In genomic region chr17:60390223-60390622, GRCh38 we compare ENCODE assay signal across 8 cellular contexts. TPM values are rescaled to one million over a fixed set of nuclear protein-coding genes. Genes with fewer than 3 reads are reported as not detected.
DNase-seq lines count a peak whose midpoint lies in the region; ATAC-seq and TF ChIP-seq lines count a peak whose summit lies in the region.

No MANE protein-coding gene starts in this region.

- H3K36me3 Mint-ChIP-seq in CD14-positive monocyte: peaks cover 0 to under 1% of the 10 kb centered on the region in 2 donors

- H2BK120ac ChIP-seq in mesenchymal stem cell (ENCODE audit: low read depth, low read length): no peak overlapping the region

- no peak overlapping the region for H2BK15ac ChIP-seq in mesenchymal stem cell (ENCODE audit: low read depth, poor library complexity, severe bottlenecking)

- ATAC-seq in body of pancreas (no peak), HG03045 (IDR thresholded peaks at IDR 0.05; ENCODE audit: unreplicated experiment) (no peak), HG03354 (IDR thresholded peaks at IDR 0.05; ENCODE audit: poor library complexity, severe bottlenecking, unreplicated experiment) (no peak)

- H3K27ac ChIP-seq in KOPT-K1 (ENCODE audit: low read depth, low read length, poor library complexity, severe bottlenecking) (peak overlapping the region; percentile 99), body of pancreas (peak overlapping the region; percentile 42 to 98 (median 93)), mesenchymal stem cell (ENCODE audit: low read length, poor library complexity, severe bottlenecking) (no peak overlapping the region)

- H3K4ac ChIP-seq in mesenchymal stem cell (ENCODE audit: low read depth in 1 of 2, low read length in 2 of 2): no peak overlapping the region

- H3K4me1 Mint-ChIP-seq in CD14-positive monocyte: peaks cover 74% of the 10 kb centered on the region

- H3K36me3 ChIP-seq in KOPT-K1 (ENCODE audit: insufficient read depth, low read length) (no peaks in the 10 kb centered on the region), body of pancreas (replicated peaks in 1 of 2; ENCODE audit: insufficient read depth in 1 of 2, low read depth in 2 of 2) (no peaks in the 10 kb centered on the region), mesenchymal stem cell (ENCODE audit: control insufficient read depth in 1 of 2, insufficient read depth in 2 of 2, low read depth in 1 of 2, low read length in 2 of 2) (peaks cover 0 to 4% of the 10 kb centered on the region in 2 experiments)

- H3K23ac ChIP-seq in mesenchymal stem cell (ENCODE audit: low read length in 2 of 2): no peak overlapping the region

- peak overlapping the region; percentile 98 to 100 (median 99) for H3K27ac Mint-ChIP-seq in CD14-positive monocyte

- H3K18ac ChIP-seq in mesenchymal stem cell (ENCODE audit: low read depth in 1 of 2, low read length in 2 of 2): no peak overlapping the region

- no peak overlapping the region for H2BK5ac ChIP-seq in mesenchymal stem cell (ENCODE audit: low read depth, low read length, poor library complexity, severe bottlenecking)

- no peak overlapping the region for H3K4me2 ChIP-seq in mesenchymal stem cell (ENCODE audit: low read length, poor library complexity, severe bottlenecking)

- H3K9me3 ChIP-seq in KOPT-K1 (ENCODE audit: insufficient read depth, low read length, poor library complexity, severe bottlenecking) (no peaks in the 10 kb centered on the region), body of pancreas (no peaks in the 10 kb centered on the region), mesenchymal stem cell (ENCODE audit: control insufficient read depth, low read length) (no peaks in the 10 kb centered on the region)

- no peak overlapping the region for H3K14ac ChIP-seq in mesenchymal stem cell (ENCODE audit: low read length in 2 of 2)

- TF ChIP-seq CTCF in CD14-positive monocyte (IDR thresholded peaks at IDR 0.05) (no peak), body of pancreas (IDR thresholded peaks at IDR 0.05) (no peak)

- H3K4me3 ChIP-seq in body of pancreas (no peak overlapping the region), mesenchymal stem cell (ENCODE audit: insufficient read depth in 1 of 2, low read depth in 1 of 2, low read length in 2 of 2) (peak overlapping the region in 1 of 2 experiments; percentile 94)

- no peak overlapping the region for H2AK5ac ChIP-seq in mesenchymal stem cell (ENCODE audit: low read length, severe bottlenecking)

- no peak for TF ChIP-seq POLR2A in body of pancreas (IDR thresholded peaks at IDR 0.05)

- no peak overlapping the region for H2AFZ ChIP-seq in mesenchymal stem cell (ENCODE audit: low read depth, low read length)

- H4K91ac ChIP-seq in mesenchymal stem cell (ENCODE audit: low read length): no peak overlapping the region

- H3K4me1 ChIP-seq in body of pancreas: peaks cover 37% of the 10 kb centered on the region
- H3K4me1 ChIP-seq in mesenchymal stem cell (ENCODE audit: control insufficient read depth, insufficient read depth, low read depth, low read length): peaks cover 4% of the 10 kb centered on the region

- peak overlapping the region; percentile 97 for H3K9ac ChIP-seq in mesenchymal stem cell (ENCODE audit: low read length)

- peaks cover 0 to 1% (median 0%) of the 10 kb centered on the region in 3 donors for H3K27me3 Mint-ChIP-seq in CD14-positive monocyte (ENCODE audit: low read depth in 3 of 3)

- peak overlapping the region; percentile 97 to 99 for H3K4me3 Mint-ChIP-seq in CD14-positive monocyte

- H4K8ac ChIP-seq in mesenchymal stem cell (ENCODE audit: low read length): no peak overlapping the region

- WGBS in body of pancreas, 2 donors: 47 to 52% methylated on average over 1 of the region's 1 CpG
- no CpG with 5 or more reads among the region's 1 CpG for WGBS in mesenchymal stem cell

- H3K27me3 ChIP-seq in body of pancreas: no peaks in the 10 kb centered on the region
- H3K27me3 ChIP-seq in mesenchymal stem cell (ENCODE audit: control insufficient read depth in 1 of 2, insufficient read depth in 1 of 2, low read length in 2 of 2): no peaks in the 10 kb centered on the region

- peak; percentile 63 for DNase-seq in CD14-positive monocyte (ENCODE audit: low spot score)
- peak in 2 of 4 donors; percentile 15 to 23 for DNase-seq in body of pancreas
- DNase-seq in mesenchymal stem cell: peak; percentile 39
- no peak for DNase-seq in NCI-H345 (lab: John Stamatoyannopoulos, UW)
- DNase-seq in T1000 (lab: John Stamatoyannopoulos, UW): no peak

- intact Hi-C loops in CD14-positive monocyte (cut with micrococcal nuclease) (no loop called here), body of pancreas (cut with DNase I) (no loop called here)

- H3K79me1 ChIP-seq in mesenchymal stem cell (replicated peaks; ENCODE audit: low read length, poor library complexity, severe bottlenecking): peaks cover 5% of the 10 kb centered on the region

- no peak overlapping the region for H2BK12ac ChIP-seq in mesenchymal stem cell (ENCODE audit: low read length in 2 of 2)

- peaks cover 0 to 2% (median 0%) of the 10 kb centered on the region in 7 donors for H3K9me3 Mint-ChIP-seq in CD14-positive monocyte

RNA-seq across cellular contexts. Expression of gene USP32, which starts 1.7 kb away (rescaled TPM):
- polyA plus RNA-seq in CD14-positive monocyte: 10 to 100 TPM; 10.1 to 16.6 TPM
- total RNA-seq in body of pancreas: 10 to 100 TPM; 15.8 to 19.7 TPM
- 34.0 TPM for polyA plus RNA-seq in mesenchymal stem cell (2013, experiment 1 of 2)
- 35.1 TPM for polyA plus RNA-seq in mesenchymal stem cell (2013, experiment 2 of 2)

RNA-seq across cellular contexts. Expression of gene CHCT1, which starts 32.1 kb away (rescaled TPM):
- not detected for polyA plus RNA-seq in CD14-positive monocyte
- total RNA-seq in body of pancreas: not detected
- 0.06 TPM for polyA plus RNA-seq in mesenchymal stem cell (2013, experiment 1 of 2)
- not detected for polyA plus RNA-seq in mesenchymal stem cell (2013, experiment 2 of 2)

Comparison
In these comparisons a context has a peak if more than half of its experiments do, and no peak if none do; other contexts are left out.
1. DNase-seq: peak in CD14-positive monocyte (single experiment) and mesenchymal stem cell (single experiment); none in NCI-H345 (single experiment) and T1000 (single experiment).